Comparison of ENCODE assay signal across 26 cellular contexts in the genomic region with DNA sequence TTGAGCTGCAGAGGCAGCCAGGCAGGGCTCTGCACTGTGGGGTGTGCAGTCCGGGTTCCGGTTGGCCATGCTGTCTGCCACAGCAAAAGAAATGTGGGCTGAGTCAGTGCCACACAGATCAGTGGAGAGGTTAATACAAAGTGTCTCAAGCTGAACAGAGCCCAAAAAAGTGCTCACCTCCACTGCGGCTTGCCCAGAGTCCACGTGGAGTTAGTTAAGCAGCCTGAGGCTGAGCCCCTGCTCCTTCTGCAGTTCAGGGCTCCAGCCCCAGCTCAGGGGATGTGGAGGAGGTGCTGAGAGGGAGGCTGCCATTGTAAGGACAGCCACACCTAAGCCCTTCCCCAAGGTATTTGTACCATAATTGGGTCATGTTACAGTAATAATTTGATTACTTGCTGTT.
DNase-seq lines count a peak whose midpoint lies in the region; ATAC-seq and TF ChIP-seq lines count a peak whose summit lies in the region.
"Had no signal": no experiment of that assay in that cellular context is flagged by ENCODE, and none has a peak within 500 bp of the region (broad histone marks: within the 10 kb centered on the region; RNA-seq: fewer than 3 reads in every experiment).

No MANE protein-coding gene starts in this region.

- H3K79me2 ChIP-seq in Karpas-422 (ENCODE audit: low read length), result peaks cover 24% of the 10 kb centered on the region

- no peak overlapping the region for H3K4me2 ChIP-seq in Karpas-422 (ENCODE audit: low read depth, low read length, poor library complexity, severe bottlenecking)
- H3K4me2 ChIP-seq: GM23338, PC-9 had no signal

- no peak overlapping the region for H3K4me3 Mint-ChIP-seq in dendritic cell treated with granulocyte-macrophage colony-stimulating factor and Interleukin-4, amounts not matched to agents 40 ng/mL and 50 ng/mL, for 4 days
- no peak overlapping the region for H3K4me3 Mint-ChIP-seq in naive thymus-derived CD8-positive, alpha-beta T cell
- H3K4me3 Mint-ChIP-seq: CD8-positive, alpha-beta T cell; GM23338; HFFc6 had no signal

- no peak for ATAC-seq in naive thymus-derived CD8-positive, alpha-beta T cell
- ATAC-seq: CD8-positive, alpha-beta T cell; GM23338; HepG2; K562 had no signal

- no peak overlapping the region for H3K9ac ChIP-seq in Karpas-422 (ENCODE audit: low read length)

- peak overlapping the region; percentile 63 for H3K27ac Mint-ChIP-seq in dendritic cell treated with granulocyte-macrophage colony-stimulating factor and Interleukin-4, amounts not matched to agents 40 ng/mL and 50 ng/mL, for 4 days
- no peak overlapping the region for H3K27ac Mint-ChIP-seq in naive thymus-derived CD8-positive, alpha-beta T cell
- H3K27ac Mint-ChIP-seq: CD8-positive, alpha-beta T cell; GM23338; HFFc6 had no signal

- no peak for TF ChIP-seq POLR2A in vagina (IDR thresholded peaks at IDR 0.05)

- H3K27me3 ChIP-seq in Karpas-422 (ENCODE audit: low read length), result no peaks in the 10 kb centered on the region
- H3K27me3 ChIP-seq in vagina, result no peaks in the 10 kb centered on the region

- H3K9me2 ChIP-seq in Karpas-422 (replicated peaks; ENCODE audit: insufficient read depth, low read length), result no peaks in the 10 kb centered on the region

- intact Hi-C loops in dendritic cell treated with granulocyte-macrophage colony-stimulating factor and Interleukin-4, amounts not matched to agents 40 ng/mL and 50 ng/mL, for 4 days (cut with micrococcal nuclease), result no loop called here
- intact Hi-C loops in posterior vena cava (cut with DNase I) (loop anchor here (10.0 kb wide), 1 partner anchor 380 kb away; no protein-coding TSS in a partner anchor), vagina (cut with DNase I) (no loop called here)

- H2AFZ ChIP-seq in Karpas-422 (ENCODE audit: low read length), result no peak overlapping the region
- H2AFZ ChIP-seq: GM23338, PC-9 had no signal

- POLR2A ChIA-PET in naive thymus-derived CD8-positive, alpha-beta T cell (lab: Charles Lee), result no interaction called here

- no peak overlapping the region for H3K4me3 ChIP-seq in Karpas-422 (ENCODE audit: low read length)
- H3K4me3 ChIP-seq in vagina, result no peak overlapping the region
- H3K4me3 ChIP-seq: GM23338, HAP-1, K562, PC-9 had no signal

- peaks cover 78% of the 10 kb centered on the region for H3K4me1 ChIP-seq in Karpas-422 (ENCODE audit: low read length)
- H3K4me1 ChIP-seq in vagina, result peaks cover 32% of the 10 kb centered on the region

- peaks cover 74% of the 10 kb centered on the region for H3K36me3 ChIP-seq in Karpas-422 (ENCODE audit: insufficient read depth, low read length)
- H3K36me3 ChIP-seq in vagina, result no peaks in the 10 kb centered on the region

- DNase-seq in Karpas-422 (no peak), posterior vena cava (ENCODE audit: low spot score) (peak; percentile 52), vagina (ENCODE audit: extremely low spot score in 2 of 2) (peak; percentile 25 to 49), cerebellum (ENCODE audit: low spot score) (no peak), HuH-7 (ENCODE audit: low spot score) (no peak)
- DNase-seq in naive thymus-derived CD8-positive, alpha-beta T cell, result no peak
- DNase-seq: C1 segment of cervical spinal cord, Caco-2, HFFc6, MV-4-11, NCI-H1105, NCI-H1436 treated with DMSO at 0.1 percent for 48 hours, NCI-H187 treated with DMSO at 0.1 percent for 48 hours, NCI-H2107, NCI-H446, NCI-H526, NCI-H82, PC-9, RPMI8226, SHP77 had no signal

- no peak for TF ChIP-seq CTCF in vagina (IDR thresholded peaks at IDR 0.05)

- peaks cover 80% of the 10 kb centered on the region for H3K36me3 Mint-ChIP-seq in dendritic cell treated with granulocyte-macrophage colony-stimulating factor and Interleukin-4, amounts not matched to agents 40 ng/mL and 50 ng/mL, for 4 days (ENCODE audit: low read depth)
- H3K36me3 Mint-ChIP-seq in naive thymus-derived CD8-positive, alpha-beta T cell, result no peaks in the 10 kb centered on the region
- H3K36me3 Mint-ChIP-seq: CD8-positive, alpha-beta T cell had no signal

- H3K9me3 ChIP-seq in Karpas-422 (ENCODE audit: low read length) (no peaks in the 10 kb centered on the region), vagina (no peaks in the 10 kb centered on the region)
- H3K9me3 ChIP-seq: Caco-2 had no signal

- H3K9me3 Mint-ChIP-seq in dendritic cell treated with granulocyte-macrophage colony-stimulating factor and Interleukin-4, amounts not matched to agents 40 ng/mL and 50 ng/mL, for 4 days, result peaks cover 9% of the 10 kb centered on the region
- no peaks in the 10 kb centered on the region for H3K9me3 Mint-ChIP-seq in naive thymus-derived CD8-positive, alpha-beta T cell
- H3K9me3 Mint-ChIP-seq: CD8-positive, alpha-beta T cell had no signal

- H3K27me3 Mint-ChIP-seq in dendritic cell treated with granulocyte-macrophage colony-stimulating factor and Interleukin-4, amounts not matched to agents 40 ng/mL and 50 ng/mL, for 4 days, result peaks cover 14% of the 10 kb centered on the region
- H3K27me3 Mint-ChIP-seq in naive thymus-derived CD8-positive, alpha-beta T cell, result peaks cover 0 to 18% (median 11%) of the 10 kb centered on the region in 5 donors

- H3K4me1 Mint-ChIP-seq in dendritic cell treated with granulocyte-macrophage colony-stimulating factor and Interleukin-4, amounts not matched to agents 40 ng/mL and 50 ng/mL, for 4 days (ENCODE audit: low read depth), result peaks cover 58% of the 10 kb centered on the region
- peaks cover 4 to 25% (median 18%) of the 10 kb centered on the region in 4 donors for H3K4me1 Mint-ChIP-seq in naive thymus-derived CD8-positive, alpha-beta T cell

- H3K27ac ChIP-seq in Karpas-422 (ENCODE audit: low read length), result peak overlapping the region; percentile 91
- no peak overlapping the region for H3K27ac ChIP-seq in vagina
- H3K27ac ChIP-seq: PC-9 had no signal

- no peaks in the 10 kb centered on the region for H4K20me1 ChIP-seq in Karpas-422 (ENCODE audit: insufficient read depth, low read depth, low read length)

Comparison
In these comparisons a context has a peak if more than half of its experiments do, and no peak if none do; other contexts are left out.
1. DNase-seq: peak in posterior vena cava (single experiment) and vagina (2 of 2); none in Karpas-422 (single experiment), cerebellum (single experiment), HuH-7 (single experiment) and naive thymus-derived CD8-positive, alpha-beta T cell (0 of 10).
2. intact Hi-C loops: an anchor here in posterior vena cava (10.0 kb wide); none called in dendritic cell treated with granulocyte-macrophage colony-stimulating factor and Interleukin-4, amounts not matched to agents 40 ng/mL and 50 ng/mL, for 4 days and vagina.